Comparison of ENCODE assay signal across 8 cellular contexts in the genomic region with DNA sequence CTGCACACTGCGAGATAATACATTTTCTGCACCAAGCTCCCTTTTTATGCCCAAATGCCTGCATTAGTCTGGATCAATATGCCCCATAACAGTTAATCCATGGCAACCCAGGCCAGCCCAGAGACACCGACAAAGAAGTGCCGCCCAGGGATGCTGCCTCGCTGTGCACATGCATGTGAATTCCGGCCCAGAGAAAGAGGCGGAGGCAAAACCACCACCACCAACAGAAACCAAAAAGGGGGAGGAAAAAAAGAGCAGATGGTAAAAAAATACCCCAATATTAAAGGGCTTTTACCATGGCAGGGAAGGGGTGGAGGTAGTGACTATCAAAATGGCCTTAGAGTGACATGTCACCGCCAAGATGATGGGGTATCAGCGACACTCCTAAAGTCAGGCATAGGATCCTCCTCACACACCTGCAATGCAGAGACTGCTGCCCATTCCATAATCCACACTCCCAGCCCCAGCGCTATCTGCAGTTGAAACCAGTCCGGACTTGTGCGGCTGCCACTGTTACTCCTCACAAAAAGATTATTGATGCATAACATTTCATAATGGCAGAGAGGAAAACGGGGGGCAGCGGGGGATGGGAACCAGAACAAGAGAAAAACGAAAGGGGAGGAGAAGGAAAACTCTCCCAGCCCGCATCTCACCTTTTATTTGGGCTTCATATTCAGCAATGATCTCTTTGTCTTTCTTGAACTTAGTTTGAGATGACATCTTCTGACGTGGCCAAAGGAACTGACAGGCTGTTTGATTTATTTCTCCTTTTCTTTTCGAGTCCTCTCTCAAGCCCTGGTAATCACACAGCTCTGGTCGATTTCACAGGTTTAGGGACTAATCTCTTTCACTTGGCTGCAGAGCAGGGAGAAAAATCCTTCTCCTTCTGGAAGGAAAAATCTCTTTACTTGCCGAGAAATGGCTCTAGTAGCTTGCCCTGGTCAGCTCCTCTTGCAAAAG. TPM values are rescaled to one million over a fixed set of nuclear protein-coding genes. Genes with fewer than 3 reads are reported as not detected.
DNase-seq lines count a peak whose midpoint lies in the region; ATAC-seq and TF ChIP-seq lines count a peak whose summit lies in the region.

No MANE protein-coding gene starts in this region.

- H3K4me2 ChIP-seq in mesendoderm (ENCODE audit: low read length), result peak overlapping the region; percentile 100

- H3K4me1 ChIP-seq in body of pancreas (peaks cover 20% of the 10 kb centered on the region), mesendoderm (ENCODE audit: control insufficient read depth, low read depth, low read length) (peaks cover 6% of the 10 kb centered on the region), upper lobe of left lung (peaks cover 7 to 25% (median 14%) of the 10 kb centered on the region in 4 donors)

- no peak overlapping the region for H3K23ac ChIP-seq in mesendoderm (ENCODE audit: low read length)

- H2BK5ac ChIP-seq in mesendoderm (ENCODE audit: low read length), result no peak overlapping the region

- TF ChIP-seq POLR2A in body of pancreas (IDR thresholded peaks at IDR 0.05), result no peak
- TF ChIP-seq POLR2A in upper lobe of left lung (IDR thresholded peaks at IDR 0.05), result no peak

- H3K9me3 ChIP-seq in body of pancreas (no peaks in the 10 kb centered on the region), upper lobe of left lung (no peaks in the 10 kb centered on the region)

- H3K4me3 ChIP-seq in body of pancreas (peak overlapping the region in 1 of 2 donors; percentile 9), mesendoderm (ENCODE audit: low read length) (peak overlapping the region; percentile 74), upper lobe of left lung (peak overlapping the region in 3 of 4 donors; percentile 44 to 54 (median 53))

- ATAC-seq in body of pancreas, result peak; percentile 5
- ATAC-seq in upper lobe of left lung (ENCODE audit: low FRiP score in 2 of 2), result peak in 1 of 2 donors; percentile 47
- ATAC-seq in HG03196 (IDR thresholded peaks at IDR 0.05; ENCODE audit: unreplicated experiment), result no peak
- no peak for ATAC-seq in HG02623 (IDR thresholded peaks at IDR 0.05; ENCODE audit: unreplicated experiment)

- H4K8ac ChIP-seq in mesendoderm (ENCODE audit: low read depth, low read length), result no peak overlapping the region

- H3K36me3 ChIP-seq in body of pancreas (replicated peaks in 1 of 2; ENCODE audit: insufficient read depth in 1 of 2, low read depth in 2 of 2) (no peaks in the 10 kb centered on the region), mesendoderm (ENCODE audit: control insufficient read depth, insufficient read depth, low read length) (no peaks in the 10 kb centered on the region), upper lobe of left lung (no peaks in the 10 kb centered on the region)

- no peak for TF ChIP-seq EP300 in upper lobe of left lung (IDR thresholded peaks at IDR 0.05)

- peak overlapping the region; percentile 89 for H3K56ac ChIP-seq in mesendoderm (ENCODE audit: low read length)

- intact Hi-C loops in body of pancreas (cut with DNase I), result no loop called here

- DNase-seq in ELR (ENCODE audit: low read depth) (peak; percentile 23), NCI-H1105 (lab: John Stamatoyannopoulos, UW) (peak; percentile 38), body of pancreas (peak in 1 of 4 donors; percentile 22), mesendoderm (peak; percentile 43), upper lobe of left lung (no peak), NCI-H2081 treated with DMSO at 0.1 percent for 48 hours (lab: John Stamatoyannopoulos, UW) (no peak)

- H3K27me3 ChIP-seq in body of pancreas (no peaks in the 10 kb centered on the region), mesendoderm (ENCODE audit: insufficient read depth, low read length, poor library complexity) (no peaks in the 10 kb centered on the region), upper lobe of left lung (no peaks in the 10 kb centered on the region)

- H2BK15ac ChIP-seq in mesendoderm (replicated peaks; ENCODE audit: low read depth), result no peak overlapping the region

- H2BK120ac ChIP-seq in mesendoderm (ENCODE audit: low read depth, low read length), result no peak overlapping the region

- 21 to 23% methylated on average over 18 to 19 of the region's 19 CpGs for WGBS in body of pancreas, 2 donors
- no CpG with 5 or more reads among the region's 19 CpGs for WGBS in mesendoderm (ENCODE audit: extremely low coverage, insufficient coverage, low lambda C conversion rate)
- 21 to 24% methylated on average over 19 of the region's 19 CpGs for WGBS in upper lobe of left lung, 2 donors

- peak overlapping the region; percentile 88 for H3K9ac ChIP-seq in mesendoderm (ENCODE audit: low read length)

- no peak overlapping the region for H3K18ac ChIP-seq in mesendoderm (ENCODE audit: low read length)

- no peak overlapping the region for H4K5ac ChIP-seq in mesendoderm (ENCODE audit: low read length)

- H3K79me1 ChIP-seq in mesendoderm (ENCODE audit: low read length), result no peaks in the 10 kb centered on the region

- H3K4ac ChIP-seq in mesendoderm (ENCODE audit: low read depth, low read length), result no peak overlapping the region

- TF ChIP-seq CTCF in body of pancreas (IDR thresholded peaks at IDR 0.05) (no peak), upper lobe of left lung (IDR thresholded peaks at IDR 0.05) (no peak)

- no peaks in the 10 kb centered on the region for H3K79me2 ChIP-seq in mesendoderm (ENCODE audit: control insufficient read depth, insufficient read depth, low read length)

- no peak overlapping the region for H3K27ac ChIP-seq in body of pancreas
- H3K27ac ChIP-seq in mesendoderm (ENCODE audit: low read depth, low read length), result no peak overlapping the region
- no peak overlapping the region for H3K27ac ChIP-seq in upper lobe of left lung

- H2AK5ac ChIP-seq in mesendoderm (ENCODE audit: low read length), result no peak overlapping the region

RNA-seq across cellular contexts. Expression of a gene that starts 0.9 kb away (rescaled TPM):
- 10 to 100 TPM; 10.9 to 11.4 TPM for total RNA-seq in body of pancreas
- 1.6 TPM for polyA plus RNA-seq in mesendoderm (2013, experiment 1 of 2)
- 2.1 TPM for polyA plus RNA-seq in mesendoderm (2013, experiment 2 of 2)
- 10 to 100 TPM in 3 of 6 donors, 1 to 10 TPM in 3; 4.6 to 29.6 (median 11.4) TPM for total RNA-seq in upper lobe of left lung

Comparison
In these comparisons a context has a peak if more than half of its experiments do, and no peak if none do; other contexts are left out.
1. DNase-seq: peak in ELR (single experiment), NCI-H1105 (single experiment) and mesendoderm (single experiment); none in upper lobe of left lung (0 of 2) and NCI-H2081 treated with DMSO at 0.1 percent for 48 hours (single experiment).